In the genomic region with DNA sequence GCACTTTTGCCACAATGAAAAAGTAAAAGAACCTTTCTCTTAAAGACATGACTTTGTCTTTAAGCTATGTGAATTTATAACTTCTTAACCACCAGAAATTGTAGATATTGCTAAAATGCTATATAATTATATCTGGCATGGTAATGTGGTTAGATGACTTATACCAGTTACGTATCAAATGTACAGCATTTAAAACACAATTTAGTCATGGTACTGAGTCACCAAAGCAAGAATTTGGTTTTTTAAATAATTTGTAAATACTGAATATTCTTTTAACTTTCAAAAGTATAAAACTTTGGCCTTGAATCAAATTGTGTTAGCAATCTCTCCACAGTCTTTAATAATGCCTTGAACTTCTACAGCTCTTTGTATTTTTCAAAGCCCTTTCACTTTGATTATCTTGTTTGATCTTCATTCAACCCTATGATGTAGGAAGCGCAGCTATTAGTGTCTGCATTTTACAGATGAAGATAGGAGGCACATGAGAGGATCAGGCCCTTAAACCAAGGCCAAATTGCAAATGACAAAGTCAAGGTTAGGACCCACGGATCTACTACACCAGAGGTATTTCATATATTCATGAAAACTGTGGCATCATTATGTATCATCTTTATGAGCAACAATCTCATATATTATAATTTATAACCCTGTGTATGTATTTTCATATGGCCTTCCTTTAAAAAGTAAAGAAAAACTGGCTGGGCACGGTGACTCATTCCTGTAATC, we compare ENCODE assay signal across 18 cellular contexts. TPM values are rescaled to one million over a fixed set of nuclear protein-coding genes. Genes with fewer than 3 reads are reported as not detected.
DNase-seq lines count a peak whose midpoint lies in the region; ATAC-seq and TF ChIP-seq lines count a peak whose summit lies in the region.
"Had no signal": no experiment of that assay in that cellular context is flagged by ENCODE, and none has a peak within 500 bp of the region (broad histone marks: within the 10 kb centered on the region; RNA-seq: fewer than 3 reads in every experiment).

No MANE protein-coding gene starts in this region.

- DNase-seq in stimulated activated naive CD8-positive, alpha-beta T cell treated with anti-CD3 and anti-CD28 coated beads, Interleukin-15, Interleukin-2, amounts not matched to agents 100 U/mL and 50 U/mL, for 24 hours = no peak
- DNase-seq in RWPE2 (ENCODE audit: low spot score) (no peak), fibroblast of gingiva (ENCODE audit: low read depth) (peak; percentile 83), stromal cell of bone marrow (ENCODE audit: low read depth) (peak; percentile 52), NCI-H774 (lab: John Stamatoyannopoulos, UW) (no peak)
- no peak for DNase-seq in activated T-helper 1 cell treated with anti-CD3 and anti-CD28 coated beads, Interleukin-12 subunit alpha, Interleukin-12 subunit beta, Interleukin-2, Interleukin-4 antibody, amounts not matched to agents 30 ng/mL and 10 ng/mL and 1 ng/mL, durations not matched to agents 14 hours and 24 hours and 36 hours (ENCODE audit: low spot score)
- DNase-seq: activated CD4-positive, alpha-beta T cell treated with anti-CD3 and anti-CD28 coated beads for 4 hours; Caco-2; heart right ventricle; left colon; NCI-H2107; SHP77 treated with DMSO at 0.1 percent for 48 hours; T-helper 9 cell had no signal

- H3K27ac ChIP-seq in RWPE2 (ENCODE audit: poor library complexity, severe bottlenecking) = peak overlapping the region; percentile 80
- H3K27ac ChIP-seq: heart right ventricle, thoracic aorta had no signal

- no peaks in the 10 kb centered on the region for H3K36me3 ChIP-seq in RWPE2 (ENCODE audit: low read depth)
- H3K36me3 ChIP-seq: heart right ventricle, thoracic aorta had no signal

- peak overlapping the region; percentile 10 for H3K27ac Mint-ChIP-seq in stimulated activated naive CD8-positive, alpha-beta T cell treated with anti-CD3 and anti-CD28 coated beads, Interleukin-15, Interleukin-2, amounts not matched to agents 100 ng/mL and 50 ng/mL, for 24 hours
- H3K27ac Mint-ChIP-seq in activated T-helper 1 cell treated with anti-CD3 and anti-CD28 coated beads, Interleukin-12 subunit alpha, Interleukin-12 subunit beta, Interleukin-2, Interleukin-4 antibody, amounts not matched to agents 30 ng/mL and 10 ng/mL and 1 ng/mL, durations not matched to agents 14 hours and 24 hours and 36 hours = no peak overlapping the region
- H3K27ac Mint-ChIP-seq: activated naive CD8-positive, alpha-beta T cell had no signal

- no peaks in the 10 kb centered on the region for H3K9me3 Mint-ChIP-seq in stimulated activated naive CD8-positive, alpha-beta T cell treated with anti-CD3 and anti-CD28 coated beads, Interleukin-15, Interleukin-2, amounts not matched to agents 100 ng/mL and 50 ng/mL, for 24 hours
- H3K9me3 Mint-ChIP-seq in activated T-helper 1 cell treated with anti-CD3 and anti-CD28 coated beads, Interleukin-12 subunit alpha, Interleukin-12 subunit beta, Interleukin-2, Interleukin-4 antibody, amounts not matched to agents 30 ng/mL and 10 ng/mL and 1 ng/mL, durations not matched to agents 14 hours and 24 hours and 36 hours = no peaks in the 10 kb centered on the region

- no peak for TF ChIP-seq CTCF in RWPE2 (IDR thresholded peaks at IDR 0.05; ENCODE audit: poor library complexity, severe bottlenecking)

- intact Hi-C loops in activated T-helper 1 cell treated with anti-CD3 and anti-CD28 coated beads, Interleukin-12 subunit alpha, Interleukin-12 subunit beta, Interleukin-2, Interleukin-4 antibody, amounts not matched to agents 30 ng/mL and 10 ng/mL and 1 ng/mL, durations not matched to agents 14 hours and 24 hours and 36 hours (cut with micrococcal nuclease) = no loop called here

- H3K36me3 Mint-ChIP-seq in stimulated activated naive CD8-positive, alpha-beta T cell treated with anti-CD3 and anti-CD28 coated beads, Interleukin-15, Interleukin-2, amounts not matched to agents 100 ng/mL and 50 ng/mL, for 24 hours (ENCODE audit: low read depth) = no peaks in the 10 kb centered on the region
- H3K36me3 Mint-ChIP-seq in activated T-helper 1 cell treated with anti-CD3 and anti-CD28 coated beads, Interleukin-12 subunit alpha, Interleukin-12 subunit beta, Interleukin-2, Interleukin-4 antibody, amounts not matched to agents 30 ng/mL and 10 ng/mL and 1 ng/mL, durations not matched to agents 14 hours and 24 hours and 36 hours (ENCODE audit: low read depth) = peaks cover 7% of the 10 kb centered on the region

- H3K9me3 ChIP-seq in RWPE2 (ENCODE audit: severe bottlenecking) = no peaks in the 10 kb centered on the region
- H3K9me3 ChIP-seq: Caco-2, heart right ventricle, thoracic aorta had no signal

- peaks cover 18% of the 10 kb centered on the region for H3K27me3 Mint-ChIP-seq in stimulated activated naive CD8-positive, alpha-beta T cell treated with anti-CD3 and anti-CD28 coated beads, Interleukin-15, Interleukin-2, amounts not matched to agents 100 ng/mL and 50 ng/mL, for 24 hours
- peaks cover 2% of the 10 kb centered on the region for H3K27me3 Mint-ChIP-seq in activated T-helper 1 cell treated with anti-CD3 and anti-CD28 coated beads, Interleukin-12 subunit alpha, Interleukin-12 subunit beta, Interleukin-2, Interleukin-4 antibody, amounts not matched to agents 30 ng/mL and 10 ng/mL and 1 ng/mL, durations not matched to agents 14 hours and 24 hours and 36 hours (ENCODE audit: insufficient read depth)
- H3K27me3 Mint-ChIP-seq: activated naive CD8-positive, alpha-beta T cell had no signal

- peaks cover 19% of the 10 kb centered on the region for H3K4me1 ChIP-seq in RWPE2 (ENCODE audit: insufficient read depth, poor library complexity, severe bottlenecking)

- H3K27me3 ChIP-seq in RWPE2 (ENCODE audit: insufficient read depth, poor library complexity, severe bottlenecking) = no peaks in the 10 kb centered on the region

- no peak overlapping the region for H3K4me3 ChIP-seq in RWPE2 (ENCODE audit: severe bottlenecking)
- H3K4me3 ChIP-seq: heart right ventricle, thoracic aorta had no signal

- H3K4me3 Mint-ChIP-seq in stimulated activated naive CD8-positive, alpha-beta T cell treated with anti-CD3 and anti-CD28 coated beads, Interleukin-15, Interleukin-2, amounts not matched to agents 100 ng/mL and 50 ng/mL, for 24 hours = no peak overlapping the region
- H3K4me3 Mint-ChIP-seq in activated T-helper 1 cell treated with anti-CD3 and anti-CD28 coated beads, Interleukin-12 subunit alpha, Interleukin-12 subunit beta, Interleukin-2, Interleukin-4 antibody, amounts not matched to agents 30 ng/mL and 10 ng/mL and 1 ng/mL, durations not matched to agents 14 hours and 24 hours and 36 hours = no peak overlapping the region
- H3K4me3 Mint-ChIP-seq: activated naive CD8-positive, alpha-beta T cell had no signal

- peaks cover 13% of the 10 kb centered on the region for H3K4me1 Mint-ChIP-seq in stimulated activated naive CD8-positive, alpha-beta T cell treated with anti-CD3 and anti-CD28 coated beads, Interleukin-15, Interleukin-2, amounts not matched to agents 100 ng/mL and 50 ng/mL, for 24 hours (ENCODE audit: low read depth)
- peaks cover 22% of the 10 kb centered on the region for H3K4me1 Mint-ChIP-seq in activated T-helper 1 cell treated with anti-CD3 and anti-CD28 coated beads, Interleukin-12 subunit alpha, Interleukin-12 subunit beta, Interleukin-2, Interleukin-4 antibody, amounts not matched to agents 30 ng/mL and 10 ng/mL and 1 ng/mL, durations not matched to agents 14 hours and 24 hours and 36 hours (ENCODE audit: low read depth)

- ATAC-seq in stimulated activated naive CD8-positive, alpha-beta T cell treated with anti-CD3 and anti-CD28 coated beads, Interleukin-15, Interleukin-2, amounts not matched to agents 100 U/mL and 50 U/mL, for 24 hours = no peak
- ATAC-seq in RWPE2 (ENCODE audit: low read depth) = peak; percentile 61
- no peak for ATAC-seq in GM18867 (IDR thresholded peaks at IDR 0.05; ENCODE audit: unreplicated experiment)
- ATAC-seq: heart right ventricle, left colon had no signal

RNA-seq across cellular contexts. Expression of a gene that starts 4.4 kb away (rescaled TPM):
- 37.1 and 38.7 TPM in 2 replicates for total RNA-seq in activated T-helper 1 cell treated with anti-CD3 and anti-CD28 coated beads, Interleukin-12 subunit alpha, Interleukin-12 subunit beta, Interleukin-2, Interleukin-4 antibody, amounts not matched to agents 30 ng/mL and 10 ng/mL and 1 ng/mL, durations not matched to agents 14 hours and 24 hours and 36 hours

RNA-seq across cellular contexts. Expression of a gene that starts 39.8 kb away (rescaled TPM):
- total RNA-seq in activated T-helper 1 cell treated with anti-CD3 and anti-CD28 coated beads, Interleukin-12 subunit alpha, Interleukin-12 subunit beta, Interleukin-2, Interleukin-4 antibody, amounts not matched to agents 30 ng/mL and 10 ng/mL and 1 ng/mL, durations not matched to agents 14 hours and 24 hours and 36 hours = not detected in 2 replicates
- total RNA-seq: Caco-2, heart right ventricle, HT-29, left colon, thoracic aorta had no signal

Comparison
In these comparisons a context has a peak if more than half of its experiments do, and no peak if none do; other contexts are left out.
1. DNase-seq: peak in fibroblast of gingiva (single experiment) and stromal cell of bone marrow (single experiment); none in stimulated activated naive CD8-positive, alpha-beta T cell treated with anti-CD3 and anti-CD28 coated beads, Interleukin-15, Interleukin-2, amounts not matched to agents 100 U/mL and 50 U/mL, for 24 hours (single experiment), RWPE2 (single experiment), NCI-H774 (single experiment) and activated T-helper 1 cell treated with anti-CD3 and anti-CD28 coated beads, Interleukin-12 subunit alpha, Interleukin-12 subunit beta, Interleukin-2, Interleukin-4 antibody, amounts not matched to agents 30 ng/mL and 10 ng/mL and 1 ng/mL, durations not matched to agents 14 hours and 24 hours and 36 hours (single experiment).